Comparison of ENCODE assay signal across 8 cellular contexts in genomic region chr4:20544645-20545044, GRCh38.
DNase-seq lines count a peak whose midpoint lies in the region; ATAC-seq and TF ChIP-seq lines count a peak whose summit lies in the region.
"Had no signal": no experiment of that assay in that cellular context is flagged by ENCODE, and none has a peak within 500 bp of the region (broad histone marks: within the 10 kb centered on the region; RNA-seq: fewer than 3 reads in every experiment).

No MANE protein-coding gene starts in this region.

- no peak overlapping the region for H3K9ac ChIP-seq in liver (ENCODE audit: low read depth in 1 of 2, low read length in 2 of 2)

- intact Hi-C loops in body of pancreas (cut with DNase I), result no loop called here

- no peaks in the 10 kb centered on the region for H3K4me1 ChIP-seq in body of pancreas
- H3K4me1 ChIP-seq in liver (ENCODE audit: control insufficient read depth in 4 of 4, insufficient read depth in 4 of 4, low read length in 3 of 4), result no peaks in the 10 kb centered on the region

- WGBS in body of pancreas, 2 donors, result 12 to 15% methylated on average over 3 of the region's 3 CpGs
- WGBS in liver, result 20% methylated on average over 3 of the region's 3 CpGs

- H3K27ac ChIP-seq in body of pancreas (no peak overlapping the region), liver (ENCODE audit: low read depth in 1 of 2, low read length in 2 of 2) (no peak overlapping the region)
- H3K27ac ChIP-seq: neutrophil had no signal

- DNase-seq in GM20000 (ENCODE audit: low spot score), result peak; percentile 15
- DNase-seq in NCI-H146 treated with DMSO at 0.1 percent for 48 hours (lab: John Stamatoyannopoulos, UW; ENCODE audit: unreplicated experiment), result peak; percentile 51
- DNase-seq in body of pancreas, result no peak
- DNase-seq in cortex of kidney (lab: John Stamatoyannopoulos, UW), result no peak
- DNase-seq in central memory CD4-positive, alpha-beta T cell, result no peak
- no peak for DNase-seq in stimulated activated CD4-positive, alpha-beta T cell treated with anti-CD3 and anti-CD28 coated beads, Interleukin-2, amount 100 ng/mL, for 48 hours

- no peak for TF ChIP-seq CTCF in GM20000 (IDR thresholded peaks at IDR 0.05; ENCODE audit: extremely low read depth, missing control alignments)
- TF ChIP-seq CTCF in body of pancreas (IDR thresholded peaks at IDR 0.05), result peak; percentile 15 to 74 (median 65)
- TF ChIP-seq CTCF in liver (IDR thresholded peaks at IDR 0.05; ENCODE audit: low read depth, low read length, missing input control), result peak; percentile 54

- H3K27me3 ChIP-seq in body of pancreas (no peaks in the 10 kb centered on the region), liver (ENCODE audit: control insufficient read depth in 4 of 4, insufficient read depth in 4 of 4, low read length in 3 of 4) (no peaks in the 10 kb centered on the region)
- H3K27me3 ChIP-seq: neutrophil had no signal

- H3K36me3 ChIP-seq in body of pancreas (replicated peaks in 1 of 2; ENCODE audit: insufficient read depth in 1 of 2, low read depth in 2 of 2) (no peaks in the 10 kb centered on the region), liver (ENCODE audit: control insufficient read depth in 4 of 4, insufficient read depth in 3 of 4, low read depth in 1 of 4, low read length in 3 of 4) (no peaks in the 10 kb centered on the region)
- H3K36me3 ChIP-seq: neutrophil had no signal

- peak; percentile 81 to 83 for TF ChIP-seq RAD21 in liver (IDR thresholded peaks at IDR 0.05)

- H3K4me3 ChIP-seq in body of pancreas, result no peak overlapping the region
- H3K4me3 ChIP-seq in liver (ENCODE audit: low read depth in 1 of 3, low read length in 3 of 3), result no peak overlapping the region

- TF ChIP-seq POLR2A in body of pancreas (IDR thresholded peaks at IDR 0.05), result no peak

- ATAC-seq in body of pancreas, result peak; percentile 74

- H3K9me3 ChIP-seq in body of pancreas (no peaks in the 10 kb centered on the region), liver (ENCODE audit: control insufficient read depth in 4 of 4, low read length in 3 of 4) (no peaks in the 10 kb centered on the region)
- H3K9me3 ChIP-seq: neutrophil had no signal

TF ChIP-seq in liver, 16 proteins besides CTCF, POLR2A, EP300 and RAD21:
- TF ChIP-seq ATF3 (IDR thresholded peaks at IDR 0.05), result no peak
- TF ChIP-seq EGR1 (IDR thresholded peaks at IDR 0.05; ENCODE audit: low read depth in 2 of 2), result no peak
- TF ChIP-seq MAX (IDR thresholded peaks at IDR 0.05), result no peak
- TF ChIP-seq JUND (IDR thresholded peaks at IDR 0.05), result no peak

Comparison
In these comparisons a context has a peak if more than half of its experiments do, and no peak if none do; other contexts are left out.
1. DNase-seq: peak in GM20000 (single experiment) and NCI-H146 treated with DMSO at 0.1 percent for 48 hours (single experiment); none in body of pancreas (0 of 4), cortex of kidney (single experiment), central memory CD4-positive, alpha-beta T cell (single experiment) and stimulated activated CD4-positive, alpha-beta T cell treated with anti-CD3 and anti-CD28 coated beads, Interleukin-2, amount 100 ng/mL, for 48 hours (0 of 2).